13 cellular contexts compared by ENCODE assay signal in genomic region chr3:129599073-129599472, GRCh38. TPM values are rescaled to one million over a fixed set of nuclear protein-coding genes. Genes with fewer than 3 reads are reported as not detected.
DNase-seq lines count a peak whose midpoint lies in the region; ATAC-seq and TF ChIP-seq lines count a peak whose summit lies in the region.
"Had no signal": no experiment of that assay in that cellular context is flagged by ENCODE, and none has a peak within 500 bp of the region (broad histone marks: within the 10 kb centered on the region; RNA-seq: fewer than 3 reads in every experiment).

No MANE protein-coding gene starts in this region.

- H3K36me3 ChIP-seq in Loucy (ENCODE audit: insufficient read depth, low read length) (no peaks in the 10 kb centered on the region), mesodermal cell (ENCODE audit: control insufficient read depth, insufficient read depth, low read length) (peaks cover 46% of the 10 kb centered on the region), thyroid gland (no peaks in the 10 kb centered on the region)

- peak overlapping the region; percentile 93 for H3K27ac ChIP-seq in mesodermal cell (ENCODE audit: low read depth, low read length, severe bottlenecking)
- H3K27ac ChIP-seq in thyroid gland: peak overlapping the region; percentile 42 to 92 (median 75)

- peaks cover 95% of the 10 kb centered on the region for H3K79me2 ChIP-seq in Loucy (ENCODE audit: insufficient read depth, low read length)

- H3K9me3 ChIP-seq in Loucy (ENCODE audit: insufficient read depth, low read depth, low read length) (no peaks in the 10 kb centered on the region), mesodermal cell (ENCODE audit: control insufficient read depth, low read length) (no peaks in the 10 kb centered on the region), thyroid gland (no peaks in the 10 kb centered on the region)

- H3K27me3 Mint-ChIP-seq in dendritic cell treated with granulocyte-macrophage colony-stimulating factor and Interleukin-4, amounts not matched to agents 40 ng/mL and 50 ng/mL, for 4 days: no peaks in the 10 kb centered on the region

- peak overlapping the region; percentile 72 for H3K9ac ChIP-seq in Loucy (ENCODE audit: low read depth, low read length, poor library complexity, severe bottlenecking)

- H2AFZ ChIP-seq in Loucy (ENCODE audit: low read length): no peak overlapping the region

- intact Hi-C loops in dendritic cell treated with granulocyte-macrophage colony-stimulating factor and Interleukin-4, amounts not matched to agents 40 ng/mL and 50 ng/mL, for 4 days (cut with micrococcal nuclease): no loop called here
- intact Hi-C loops in thyroid gland (cut with DNase I): no loop called here

- H3K9me3 Mint-ChIP-seq in dendritic cell treated with granulocyte-macrophage colony-stimulating factor and Interleukin-4, amounts not matched to agents 40 ng/mL and 50 ng/mL, for 4 days: no peaks in the 10 kb centered on the region
- H3K9me3 Mint-ChIP-seq: activated naive CD4-positive, alpha-beta T cell treated with anti-CD3 and anti-CD28 coated beads, Interleukin-2, amount 50 U/mL, for 72 hours had no signal

- H3K27me3 ChIP-seq in Loucy (ENCODE audit: insufficient read depth, low read length, poor library complexity, severe bottlenecking) (no peaks in the 10 kb centered on the region), thyroid gland (no peaks in the 10 kb centered on the region)

- H3K4me1 Mint-ChIP-seq in dendritic cell treated with granulocyte-macrophage colony-stimulating factor and Interleukin-4, amounts not matched to agents 40 ng/mL and 50 ng/mL, for 4 days (ENCODE audit: low read depth): peaks cover 99% of the 10 kb centered on the region

- no peak for DNase-seq in thyroid gland
- DNase-seq in left lobe of liver (ENCODE audit: low spot score): no peak
- DNase-seq in effector CD8-positive, alpha-beta T cell (lab: John Stamatoyannopoulos, UW): no peak
- DNase-seq: DMS 273 treated with DMSO at 0.1 percent for 48 hours; effector memory CD4-positive, alpha-beta T cell; NCI-H2171 treated with DMSO at 0.1 percent for 48 hours had no signal

- H3K4me3 ChIP-seq in Loucy (ENCODE audit: low read length, poor library complexity, severe bottlenecking) (peak overlapping the region; percentile 78), mesodermal cell (ENCODE audit: extremely low read depth, insufficient read depth, low read length, poor library complexity, severe bottlenecking) (peak overlapping the region; percentile 1), thyroid gland (replicated peaks in 1 of 3) (no peak overlapping the region)

- peak overlapping the region; percentile 44 for H3K4me3 Mint-ChIP-seq in dendritic cell treated with granulocyte-macrophage colony-stimulating factor and Interleukin-4, amounts not matched to agents 40 ng/mL and 50 ng/mL, for 4 days

- peak overlapping the region; percentile 95 for H3K4me2 ChIP-seq in Loucy (ENCODE audit: low read depth, low read length, poor library complexity, severe bottlenecking)

- no peaks in the 10 kb centered on the region for H3K9me2 ChIP-seq in Loucy (replicated peaks; ENCODE audit: low read depth, low read length)

- no peak for TF ChIP-seq CTCF in Loucy (conservative IDR thresholded peaks at IDR 0.05; ENCODE audit: low read length)
- TF ChIP-seq CTCF in thyroid gland (IDR thresholded peaks at IDR 0.05): no peak

- ATAC-seq in left lobe of liver (no peak), HG02798 (IDR thresholded peaks at IDR 0.05; ENCODE audit: poor library complexity, unreplicated experiment) (no peak)
- ATAC-seq: activated naive CD4-positive, alpha-beta T cell treated with anti-CD3 and anti-CD28 coated beads, Interleukin-2, amount 50 U/mL, for 72 hours had no signal

- peak overlapping the region; percentile 99 for H3K27ac Mint-ChIP-seq in dendritic cell treated with granulocyte-macrophage colony-stimulating factor and Interleukin-4, amounts not matched to agents 40 ng/mL and 50 ng/mL, for 4 days
- H3K27ac Mint-ChIP-seq: activated naive CD4-positive, alpha-beta T cell treated with anti-CD3 and anti-CD28 coated beads, Interleukin-2, amount 50 U/mL, for 72 hours had no signal

- TF ChIP-seq POLR2A in thyroid gland (IDR thresholded peaks at IDR 0.05): no peak

- H3K36me3 Mint-ChIP-seq in dendritic cell treated with granulocyte-macrophage colony-stimulating factor and Interleukin-4, amounts not matched to agents 40 ng/mL and 50 ng/mL, for 4 days (ENCODE audit: low read depth): peaks cover 75% of the 10 kb centered on the region
- H3K36me3 Mint-ChIP-seq: activated naive CD4-positive, alpha-beta T cell treated with anti-CD3 and anti-CD28 coated beads, Interleukin-2, amount 50 U/mL, for 72 hours had no signal

- peaks cover 10% of the 10 kb centered on the region for H3F3A ChIP-seq in Loucy (ENCODE audit: low read depth)

- H4K20me1 ChIP-seq in Loucy (ENCODE audit: insufficient read depth, low read length, poor library complexity, severe bottlenecking): peaks cover 28% of the 10 kb centered on the region

- H3K4me1 ChIP-seq in Loucy (ENCODE audit: insufficient read depth, low read length, poor library complexity, severe bottlenecking): peaks cover 95% of the 10 kb centered on the region
- H3K4me1 ChIP-seq in mesodermal cell (ENCODE audit: control insufficient read depth, insufficient read depth, low read length, poor library complexity, severe bottlenecking): peaks cover 89% of the 10 kb centered on the region
- H3K4me1 ChIP-seq in thyroid gland: peaks cover 29 to 81% of the 10 kb centered on the region in 2 donors

- 86 to 89% methylated on average over 15 to 19 of the region's 19 CpGs for WGBS in mesodermal cell (ENCODE audit: insufficient coverage in 2 of 2), 2 experiments
- 74 to 83% methylated on average over 5 to 19 of the region's 19 CpGs for WGBS in thyroid gland, 2 donors

RNA-seq across cellular contexts. Expression of gene PLXND1, which starts 7.4 kb away (rescaled TPM):
- polyA plus RNA-seq in mesodermal cell (2013, experiment 1 of 2): 443 TPM
- polyA plus RNA-seq in mesodermal cell (2013, experiment 2 of 2): 298 TPM
- total RNA-seq in thyroid gland (10 to 100 TPM; 50.7 to 69.8 (median 60.8) TPM), left lobe of liver (29.5 TPM)

RNA-seq across cellular contexts. Expression of gene H1-8, which starts 56.1 kb away (rescaled TPM):
- 2.0 TPM for polyA plus RNA-seq in mesodermal cell (2013, experiment 1 of 2)
- polyA plus RNA-seq in mesodermal cell (2013, experiment 2 of 2): 3.0 TPM
- total RNA-seq in thyroid gland (not detected), left lobe of liver (not detected)
- total RNA-seq: activated naive CD4-positive, alpha-beta T cell treated with anti-CD3 and anti-CD28 coated beads, Interleukin-2, amount 50 U/mL, for 72 hours; myocyte; PC-3 had no signal

Comparison
In these comparisons a context has a peak if more than half of its experiments do, and no peak if none do; other contexts are left out.
1. H3K4me3 ChIP-seq: peak in Loucy (single experiment) and mesodermal cell (single experiment); none in thyroid gland (0 of 3).